ENCODE assay signal across 1 cellular context in genomic region chr1:203669739-203670138, GRCh38.
TF ChIP-seq lines count a peak whose summit lies in the region.

No MANE protein-coding gene starts in this region.

TF ChIP-seq in HCT116, 20 proteins besides CTCF, POLR2A, EP300 and RAD21 (continued from another document):
- TF ChIP-seq POLR2AphosphoS5 (IDR thresholded peaks at IDR 0.05; ENCODE audit: low read depth, low read length), result no peak
